Comparison of ENCODE assay signal across 18 cellular contexts in the genomic region with DNA sequence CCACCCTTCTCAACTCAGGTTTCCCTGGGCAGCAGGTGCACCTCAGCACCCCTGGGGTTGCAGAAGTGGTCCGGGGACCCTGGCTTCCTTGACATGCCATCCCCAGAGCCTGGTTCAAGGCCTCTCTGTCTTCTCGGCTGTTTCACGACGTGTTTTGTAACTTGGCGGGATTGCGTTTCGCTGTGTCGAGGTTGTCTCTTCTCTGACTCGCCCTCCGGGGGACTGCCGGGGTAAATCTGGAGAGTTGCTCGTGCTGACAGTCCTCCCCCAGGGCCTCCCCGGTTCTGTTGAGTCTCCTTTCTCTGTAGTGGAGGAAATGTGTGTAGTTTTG. TPM values are rescaled to one million over a fixed set of nuclear protein-coding genes. Genes with fewer than 3 reads are reported as not detected.
"Had no signal": no experiment of that assay in that cellular context is flagged by ENCODE, and none has a peak within 500 bp of the region (broad histone marks: within the 10 kb centered on the region; RNA-seq: fewer than 3 reads in every experiment).

No MANE protein-coding gene starts in this region.

- H3K9me3 Mint-ChIP-seq: naive B cell, nephron, type B pancreatic cell had no signal

- H3K27ac Mint-ChIP-seq: naive B cell, type B pancreatic cell had no signal

- H3K36me3 Mint-ChIP-seq: naive B cell, type B pancreatic cell had no signal

- DNase-seq: cortex of kidney, kidney glomerular epithelial cell, retina had no signal

- H3K4me3 Mint-ChIP-seq: nephron, type B pancreatic cell had no signal

- H3K27me3 Mint-ChIP-seq: naive B cell had no signal

- H3K4me3 ChIP-seq: heart right ventricle, psoas muscle, sigmoid colon, skin epidermis, suprapubic skin, thyroid gland had no signal

RNA-seq across cellular contexts. Expression of gene RTL1, which starts 52.0 kb away (rescaled TPM):
- total RNA-seq: esophagus mucosa, fibroblast of lung, frontal cortex, glomerular endothelial cell, heart right ventricle, lung microvascular endothelial cell, omental fat pad, psoas muscle, sigmoid colon, suprapubic skin, thyroid gland had no signal
